Comparison of ENCODE assay signal across 8 cellular contexts in genomic region chr2:9422321-9423099, GRCh38. TPM values are rescaled to one million over a fixed set of nuclear protein-coding genes. Genes with fewer than 3 reads are reported as not detected.
A peak's percentile ranks its signal among the peaks of the same experiment; 100 is the strongest.
DNase-seq lines count a peak whose midpoint lies in the region; ATAC-seq and TF ChIP-seq lines count a peak whose summit lies in the region.

No MANE protein-coding gene starts in this region.

- WGBS in gastroesophageal sphincter (ENCODE audit: low coverage in 1 of 2), 2 donors = 9% methylated on average over 4 of the region's 42 CpGs; no CpG with 5 or more reads in 1 of the 2 donors

- H3K36me3 ChIP-seq in ACC112 (ENCODE audit: insufficient read depth, low read length) = peaks cover 7% of the 10 kb centered on the region; the same call in 1 of the 2 replicates
- peaks cover 28% of the 10 kb centered on the region for H3K36me3 ChIP-seq in NT2/D1 (ENCODE audit: insufficient read depth, insufficient read length, low read length)
- H3K36me3 ChIP-seq in gastroesophageal sphincter = peaks cover 0 to 6% of the 10 kb centered on the region in 2 donors
- peaks cover 3% of the 10 kb centered on the region for H3K36me3 ChIP-seq in neuron (ENCODE audit: insufficient read depth, low read length)

- TF ChIP-seq POLR2A in gastroesophageal sphincter (IDR thresholded peaks at IDR 0.05) = no peak

- peaks cover 15% of the 10 kb centered on the region for H3K4me1 ChIP-seq in ACC112 (ENCODE audit: control insufficient read depth, insufficient read depth, low read length, unreplicated experiment)
- H3K4me1 ChIP-seq in NT2/D1 (ENCODE audit: insufficient read depth, insufficient read length) = peaks cover 3% of the 10 kb centered on the region
- peaks cover 0 to 56% (median 26%) of the 10 kb centered on the region in 3 donors for H3K4me1 ChIP-seq in gastroesophageal sphincter
- peaks cover 24% of the 10 kb centered on the region for H3K4me1 ChIP-seq in neuron (ENCODE audit: insufficient read depth, low read length)

- H3K9ac ChIP-seq in NT2/D1 (ENCODE audit: insufficient read length, low read depth) = peak overlapping the region; percentile 90

- H2AFZ ChIP-seq in ACC112 (ENCODE audit: low read length, unreplicated experiment) = peak overlapping the region; percentile 24
- H2AFZ ChIP-seq in neuron (ENCODE audit: low read depth, low read length) = peak overlapping the region; percentile 61

- no peak for TF ChIP-seq EP300 in gastroesophageal sphincter (IDR thresholded peaks at IDR 0.05)

- H3K9me3 ChIP-seq in NT2/D1 (ENCODE audit: insufficient read depth, low read length) = no peaks in the 10 kb centered on the region
- H3K9me3 ChIP-seq in gastroesophageal sphincter = no peaks in the 10 kb centered on the region
- H3K9me3 ChIP-seq in neuron (ENCODE audit: low read length) = no peaks in the 10 kb centered on the region

- H3K79me2 ChIP-seq in ACC112 (ENCODE audit: control insufficient read depth, insufficient read depth, low read length, unreplicated experiment) = peaks cover 85% of the 10 kb centered on the region

- no peak for DNase-seq in NT2/D1 (ENCODE audit: low read depth, low spot score)
- DNase-seq in activated T-helper 9 cell treated with anti-CD3 and anti-CD28 coated beads, Interleukin-2, amount 50 U/mL, for 16 hours (ENCODE audit: low read depth) = peak; percentile 20
- DNase-seq in superior temporal gyrus (ENCODE audit: extremely low spot score) = peak; percentile 63

- peak overlapping the region; percentile 98 for H3K4me3 ChIP-seq in ACC112 (ENCODE audit: low read depth, low read length)
- peak overlapping the region; percentile 96 for H3K4me3 ChIP-seq in NT2/D1 (ENCODE audit: insufficient read length, low read depth)
- H3K4me3 ChIP-seq in gastroesophageal sphincter = peak overlapping the region; percentile 54 to 88
- H3K4me3 ChIP-seq in neuron (ENCODE audit: low read length) = peak overlapping the region; percentile 87

- no peaks in the 10 kb centered on the region for H3K27me3 ChIP-seq in ACC112 (ENCODE audit: insufficient read depth, low read length)
- H3K27me3 ChIP-seq in NT2/D1 (ENCODE audit: insufficient read depth, insufficient read length) = no peaks in the 10 kb centered on the region
- H3K27me3 ChIP-seq in gastroesophageal sphincter = no peaks in the 10 kb centered on the region
- no peaks in the 10 kb centered on the region for H3K27me3 ChIP-seq in neuron (ENCODE audit: insufficient read depth, low read length)

- no peak for TF ChIP-seq CTCF in gastroesophageal sphincter (IDR thresholded peaks at IDR 0.05)

- ATAC-seq in GM18519 (IDR thresholded peaks at IDR 0.05; ENCODE audit: low FRiP score, unreplicated experiment) (peak; percentile 19), HG03060 (IDR thresholded peaks at IDR 0.05; ENCODE audit: low read depth, unreplicated experiment) (peak; percentile 4), gastroesophageal sphincter (no peak)

- peak overlapping the region; percentile 61; the same call in 1 of the 2 replicates for H3K27ac ChIP-seq in ACC112 (ENCODE audit: low read depth, low read length)
- H3K27ac ChIP-seq in gastroesophageal sphincter = peak overlapping the region; percentile 77 to 96 (median 93)

RNA-seq across cellular contexts. Expression of gene ITGB1BP1, which starts 0.8 kb away (rescaled TPM):
- total RNA-seq in gastroesophageal sphincter = 10 to 100 TPM; 52.8 to 80.4 (median 69.6) TPM

RNA-seq across cellular contexts. Expression of gene CPSF3, which starts 0.9 kb away (rescaled TPM):
- total RNA-seq in gastroesophageal sphincter = 10 to 100 TPM; 18.0 to 27.0 (median 26.1) TPM

RNA-seq across cellular contexts. Expression of gene IAH1, which starts 51.8 kb away (rescaled TPM):
- 10 to 100 TPM; 53.6 to 82.0 (median 75.7) TPM for total RNA-seq in gastroesophageal sphincter
